In the genomic region with DNA sequence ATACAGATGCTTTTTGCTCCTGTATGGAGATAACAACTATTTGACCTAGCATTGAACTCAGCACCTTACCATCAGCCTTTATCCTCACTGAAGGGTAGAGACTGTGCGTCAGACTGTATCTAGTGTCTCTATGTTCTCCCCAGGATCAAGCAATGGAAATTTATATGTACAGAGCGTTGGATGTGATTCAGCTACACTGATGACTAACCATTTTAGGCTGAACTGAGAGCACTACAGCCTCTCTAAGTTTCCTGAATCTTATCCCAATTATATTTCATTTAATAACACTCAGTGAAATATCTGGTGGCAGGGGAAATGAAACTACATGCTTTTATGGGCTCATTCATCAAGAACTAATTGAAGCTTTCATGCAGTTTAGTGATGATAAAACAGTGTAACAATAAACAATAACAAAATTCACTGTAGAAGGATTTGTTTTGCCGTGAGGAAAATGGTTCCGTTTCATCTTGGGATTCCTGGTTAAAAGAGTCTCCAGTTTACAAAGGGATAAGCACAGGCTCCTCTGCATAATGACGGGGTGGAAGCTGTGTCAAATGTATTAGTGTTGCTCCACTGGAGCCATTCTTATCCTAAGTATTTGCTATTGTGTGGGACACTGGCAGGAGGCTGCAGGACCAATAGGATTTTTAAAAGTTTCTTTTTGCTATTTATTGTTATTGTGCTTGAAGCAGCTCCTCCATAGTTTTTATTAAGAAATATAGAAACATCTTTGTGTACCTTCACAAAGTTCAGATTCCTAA, we compare ENCODE assay signal across 14 cellular contexts.
A peak's percentile ranks its signal among the peaks of the same experiment; 100 is the strongest.
DNase-seq lines count a peak whose midpoint lies in the region; ATAC-seq and TF ChIP-seq lines count a peak whose summit lies in the region.
"Had no signal": no experiment of that assay in that cellular context is flagged by ENCODE, and none has a peak within 500 bp of the region (broad histone marks: within the 10 kb centered on the region; RNA-seq: fewer than 3 reads in every experiment).

No MANE protein-coding gene starts in this region.

- DNase-seq in COR-L47 (lab: John Stamatoyannopoulos, UW) (peak; percentile 49), NCI-H146 treated with DMSO at 0.1 percent for 48 hours (lab: John Stamatoyannopoulos, UW; ENCODE audit: unreplicated experiment) (peak; percentile 38), choroid plexus epithelial cell (ENCODE audit: low read depth) (peak; percentile 0), left lung (no peak), cardiac septum (ENCODE audit: low spot score) (no peak)
- no peak for DNase-seq in stimulated activated CD4-positive, alpha-beta T cell treated with anti-CD3 and anti-CD28 coated beads, Interleukin-12 subunit alpha, Interleukin-12 subunit beta, amount 100 ng/mL, for 4 hours
- DNase-seq: activated CD4-positive, alpha-beta T cell treated with anti-CD3 and anti-CD28 coated beads, Interleukin-2, amount 50 U/mL, for 1 hour; gastrocnemius medialis; GDM1; left ventricle myocardium inferior; NK-92 treated with Interleukin-12 subunit alpha and Interleukin-12 subunit beta, amount 100 ng/mL, for 24 hours had no signal

- H3K4me3 ChIP-seq in choroid plexus epithelial cell (ENCODE audit: low read depth, low read length): no peak overlapping the region
- no peak overlapping the region for H3K4me3 ChIP-seq in left lung
- H3K4me3 ChIP-seq: BLaER1, gastrocnemius medialis, left ventricle myocardium inferior had no signal

- intact Hi-C loops in left lung (cut with DNase I) (no loop called here), cardiac septum (cut with DNase I) (no loop called here)

- no peak for TF ChIP-seq CTCF in choroid plexus epithelial cell (conservative IDR thresholded peaks at IDR 0.05; ENCODE audit: low read depth, low read length)
- no peak for TF ChIP-seq CTCF in left lung (IDR thresholded peaks at IDR 0.05)

- peak; percentile 39 for ATAC-seq in left lung
- ATAC-seq in HG02870 (IDR thresholded peaks at IDR 0.05; ENCODE audit: unreplicated experiment): no peak
- no peak for ATAC-seq in HG03469 (IDR thresholded peaks at IDR 0.05; ENCODE audit: unreplicated experiment)
- ATAC-seq: gastrocnemius medialis had no signal

- H3K9me3 ChIP-seq in left lung: no peaks in the 10 kb centered on the region
- H3K9me3 ChIP-seq: BLaER1, gastrocnemius medialis, left ventricle myocardium inferior had no signal

- H3K27ac ChIP-seq in left lung: no peak overlapping the region
- H3K27ac ChIP-seq: BLaER1, gastrocnemius medialis, left ventricle myocardium inferior had no signal

- H3K4me1 ChIP-seq in left lung: no peaks in the 10 kb centered on the region
- H3K4me1 ChIP-seq: BLaER1, gastrocnemius medialis, left ventricle myocardium inferior had no signal

- no peaks in the 10 kb centered on the region for H3K27me3 ChIP-seq in left lung
- H3K27me3 ChIP-seq: BLaER1, gastrocnemius medialis had no signal

- no peaks in the 10 kb centered on the region for H3K36me3 ChIP-seq in left lung
- H3K36me3 ChIP-seq: BLaER1, gastrocnemius medialis, left ventricle myocardium inferior had no signal

Comparison
In these comparisons a context has a peak if more than half of its experiments do, and no peak if none do; other contexts are left out.
1. DNase-seq: peak in COR-L47 (single experiment), NCI-H146 treated with DMSO at 0.1 percent for 48 hours (single experiment) and choroid plexus epithelial cell (single experiment); none in left lung (0 of 2), cardiac septum (single experiment) and stimulated activated CD4-positive, alpha-beta T cell treated with anti-CD3 and anti-CD28 coated beads, Interleukin-12 subunit alpha, Interleukin-12 subunit beta, amount 100 ng/mL, for 4 hours (single experiment).